ENCODE assay signal across 2 cellular contexts in the genomic region with DNA sequence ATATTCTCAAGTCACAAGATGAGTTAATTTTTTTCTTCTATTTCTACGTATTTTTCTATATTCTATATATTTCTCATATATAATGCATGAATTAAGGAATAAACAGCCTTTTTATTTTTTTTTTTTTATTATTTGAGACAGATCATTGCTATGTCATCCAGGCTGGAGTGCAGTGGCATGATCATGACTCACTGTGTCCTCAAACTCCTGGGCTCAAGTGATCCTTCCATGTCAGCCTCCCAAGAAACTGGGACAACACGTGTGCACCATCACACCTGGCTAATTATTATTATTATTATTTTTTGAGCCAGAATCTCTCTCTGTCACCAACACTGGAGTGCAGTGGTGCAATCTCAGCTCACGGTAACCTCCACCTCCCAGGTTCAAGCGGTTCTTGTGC.
TF ChIP-seq lines count a peak whose summit lies in the region.

No MANE protein-coding gene starts in this region.

TF ChIP-seq in IMR-90, 13 proteins besides CTCF, POLR2A, EP300 and RAD21:
- TF ChIP-seq, protein P1, sequence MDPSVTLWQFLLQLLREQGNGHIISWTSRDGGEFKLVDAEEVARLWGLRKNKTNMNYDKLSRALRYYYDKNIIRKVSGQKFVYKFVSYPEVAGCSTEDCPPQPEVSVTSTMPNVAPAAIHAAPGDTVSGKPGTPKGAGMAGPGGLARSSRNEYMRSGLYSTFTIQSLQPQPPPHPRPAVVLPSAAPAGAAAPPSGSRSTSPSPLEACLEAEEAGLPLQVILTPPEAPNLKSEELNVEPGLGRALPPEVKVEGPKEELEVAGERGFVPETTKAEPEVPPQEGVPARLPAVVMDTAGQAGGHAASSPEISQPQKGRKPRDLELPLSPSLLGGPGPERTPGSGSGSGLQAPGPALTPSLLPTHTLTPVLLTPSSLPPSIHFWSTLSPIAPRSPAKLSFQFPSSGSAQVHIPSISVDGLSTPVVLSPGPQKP (IDR thresholded peaks at IDR 0.05; ENCODE audit: borderline replicate concordance, low read depth, low read length): no peak
- TF ChIP-seq CEBPB (IDR thresholded peaks at IDR 0.05; ENCODE audit: low read depth, low read length) (no peak), CHD1 (IDR thresholded peaks at IDR 0.05; ENCODE audit: low read depth, low read length) (no peak), RFX5 (IDR thresholded peaks at IDR 0.05; ENCODE audit: low read depth, low read length) (no peak), NFE2L2 (IDR thresholded peaks at IDR 0.05; ENCODE audit: low read depth, low read length) (no peak)
- TF ChIP-seq, protein P2, sequence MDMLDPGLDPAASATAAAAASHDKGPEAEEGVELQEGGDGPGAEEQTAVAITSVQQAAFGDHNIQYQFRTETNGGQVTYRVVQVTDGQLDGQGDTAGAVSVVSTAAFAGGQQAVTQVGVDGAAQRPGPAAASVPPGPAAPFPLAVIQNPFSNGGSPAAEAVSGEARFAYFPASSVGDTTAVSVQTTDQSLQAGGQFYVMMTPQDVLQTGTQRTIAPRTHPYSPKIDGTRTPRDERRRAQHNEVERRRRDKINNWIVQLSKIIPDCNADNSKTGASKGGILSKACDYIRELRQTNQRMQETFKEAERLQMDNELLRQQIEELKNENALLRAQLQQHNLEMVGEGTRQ (IDR thresholded peaks at IDR 0.05; ENCODE audit: low read depth, low read length): no peak

TF ChIP-seq in K562, 482 proteins besides CTCF, POLR2A, EP300 and RAD21:
- peak; percentile 55; the same call in 1 of the 2 replicates for TF ChIP-seq FOSL1 (tag; conservative IDR thresholded peaks at IDR 0.05)
- TF ChIP-seq XRCC5 (IDR thresholded peaks at IDR 0.05; ENCODE audit: low read depth, low read length): no peak
TF ChIP-seq in K562: peak in this region for 1.
